Comparison of ENCODE assay signal across 8 cellular contexts in the genomic region with DNA sequence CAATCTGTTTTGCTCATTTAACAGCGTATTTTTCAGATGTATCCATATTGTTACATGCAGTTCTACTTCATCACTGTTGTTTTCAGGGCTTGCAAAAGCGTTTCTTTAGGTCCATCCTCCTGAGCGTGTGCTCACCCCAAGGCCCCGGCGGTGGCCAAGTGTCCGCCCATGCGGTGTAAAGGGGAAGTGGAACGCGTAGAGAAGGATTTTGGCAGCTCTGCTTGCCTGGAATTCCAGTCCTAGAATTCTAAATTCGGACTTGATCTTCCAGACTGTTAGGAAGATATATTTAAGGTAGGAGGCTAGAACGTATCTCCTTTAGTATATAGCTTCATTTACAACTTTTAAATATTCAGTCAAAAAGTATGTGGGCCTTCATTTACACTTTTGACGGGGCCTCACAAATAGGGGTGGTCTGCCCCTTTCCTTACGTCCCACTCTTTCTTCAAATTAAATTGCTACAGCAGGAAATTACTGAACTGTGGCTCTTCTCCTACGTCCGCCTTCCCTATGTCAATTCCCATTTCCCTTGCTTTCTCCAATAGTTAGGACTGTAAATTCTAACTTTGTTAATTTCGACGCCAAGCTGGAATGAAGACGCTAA. TPM values are rescaled to one million over a fixed set of nuclear protein-coding genes. Genes with fewer than 3 reads are reported as not detected.
DNase-seq lines count a peak whose midpoint lies in the region; ATAC-seq and TF ChIP-seq lines count a peak whose summit lies in the region.

No MANE protein-coding gene starts in this region.

- peak overlapping the region; percentile 79 for H3K4me2 ChIP-seq in neural progenitor cell

- H2AFZ ChIP-seq in neural progenitor cell (replicated peaks) = peak overlapping the region; percentile 85

- H3K27ac ChIP-seq in CD8-positive, alpha-beta memory T cell (ENCODE audit: low read depth, low read length) = peak overlapping the region; percentile 93
- peak overlapping the region; percentile 5 for H3K27ac ChIP-seq in neural progenitor cell

- H3K9me3 Mint-ChIP-seq in CD8-positive, alpha-beta memory T cell = no peaks in the 10 kb centered on the region
- H3K9me3 Mint-ChIP-seq in WTC11 = no peaks in the 10 kb centered on the region
- H3K9me3 Mint-ChIP-seq in neural progenitor cell = no peaks in the 10 kb centered on the region

- H3K27me3 Mint-ChIP-seq in CD8-positive, alpha-beta memory T cell = no peaks in the 10 kb centered on the region
- no peaks in the 10 kb centered on the region for H3K27me3 Mint-ChIP-seq in WTC11 (ENCODE audit: low read depth)
- no peaks in the 10 kb centered on the region for H3K27me3 Mint-ChIP-seq in neural progenitor cell (ENCODE audit: insufficient read depth, low read depth)

- H3K9ac ChIP-seq in neural progenitor cell = no peak overlapping the region

- TF ChIP-seq CTCF in WTC11 (IDR thresholded peaks at IDR 0.05) = no peak
- TF ChIP-seq CTCF in neural progenitor cell (IDR thresholded peaks at IDR 0.05) = peak; percentile 37

- peaks cover 11% of the 10 kb centered on the region for H3F3A ChIP-seq in neural progenitor cell (ENCODE audit: low read depth)

- DNase-seq in CD8-positive, alpha-beta memory T cell = peak in 1 of 5 donors; percentile 8
- peak; percentile 52 for DNase-seq in HT-29 (ENCODE audit: low spot score)
- peak; percentile 50 for DNase-seq in WTC11 (ENCODE audit: low spot score)
- DNase-seq in fibroblast of the conjunctiva (ENCODE audit: low read depth) = peak; percentile 43
- DNase-seq in neural progenitor cell (ENCODE audit: low spot score) = peak; percentile 73
- DNase-seq in effector CD8-positive, alpha-beta T cell (lab: John Stamatoyannopoulos, UW) = no peak
- no peak for DNase-seq in activated gamma-delta T cell (lab: John Stamatoyannopoulos, UW)

- H3K4me3 Mint-ChIP-seq in CD8-positive, alpha-beta memory T cell = peak overlapping the region; percentile 89 to 96 (median 92)
- H3K4me3 Mint-ChIP-seq in WTC11 (peak overlapping the region; percentile 95), neural progenitor cell (peak overlapping the region; percentile 97)

- H3K27ac Mint-ChIP-seq in CD8-positive, alpha-beta memory T cell = peak overlapping the region; percentile 94 to 100 (median 96)
- peak overlapping the region; percentile 99 for H3K27ac Mint-ChIP-seq in WTC11
- peak overlapping the region; percentile 75 for H3K27ac Mint-ChIP-seq in neural progenitor cell

- peaks cover 42% of the 10 kb centered on the region for H3K79me2 ChIP-seq in neural progenitor cell (ENCODE audit: low read depth)

- no peaks in the 10 kb centered on the region for H3K9me3 ChIP-seq in CD8-positive, alpha-beta memory T cell (ENCODE audit: low read length)
- H3K9me3 ChIP-seq in neural progenitor cell (ENCODE audit: low read depth) = no peaks in the 10 kb centered on the region

- POLR2A ChIA-PET in CD8-positive, alpha-beta memory T cell (lab: Charles Lee) = interaction anchor here (0.6 to 1.8 kb wide), 7 partner anchors 10 to 1426 kb away, joined by 3 to 10 read pairs (median 6); a partner anchor contains a TSS
- POLR2A ChIA-PET in WTC11 (lab: Charles Lee) = interaction anchor here (0.5 to 1.5 kb wide), 6 partner anchors 43 to 442 kb away, joined by 3 to 6 read pairs (median 4); a partner anchor contains a TSS

- no peaks in the 10 kb centered on the region for H3K27me3 ChIP-seq in CD8-positive, alpha-beta memory T cell (ENCODE audit: insufficient read depth, low read length, poor library complexity, severe bottlenecking)
- no peaks in the 10 kb centered on the region for H3K27me3 ChIP-seq in neural progenitor cell

- no peaks in the 10 kb centered on the region for H4K20me1 ChIP-seq in neural progenitor cell (ENCODE audit: low read depth)

- H3K4me1 Mint-ChIP-seq in CD8-positive, alpha-beta memory T cell = peaks cover 43 to 64% (median 57%) of the 10 kb centered on the region in 3 donors
- H3K4me1 Mint-ChIP-seq in WTC11 (peaks cover 38% of the 10 kb centered on the region), neural progenitor cell (peaks cover 32% of the 10 kb centered on the region)

- H3K4me1 ChIP-seq in CD8-positive, alpha-beta memory T cell (ENCODE audit: insufficient read depth, low read length) = peaks cover 26% of the 10 kb centered on the region
- H3K4me1 ChIP-seq in neural progenitor cell = peaks cover 18% of the 10 kb centered on the region

- peak overlapping the region; percentile 88 for H3K4me3 ChIP-seq in CD8-positive, alpha-beta memory T cell (ENCODE audit: low read length)
- peak overlapping the region; percentile 94 for H3K4me3 ChIP-seq in neural progenitor cell

- H3K36me3 Mint-ChIP-seq in CD8-positive, alpha-beta memory T cell = peaks cover 0 to 10% (median 4%) of the 10 kb centered on the region in 3 donors
- no peaks in the 10 kb centered on the region for H3K36me3 Mint-ChIP-seq in WTC11
- H3K36me3 Mint-ChIP-seq in neural progenitor cell = no peaks in the 10 kb centered on the region

- CTCF ChIA-PET in CD8-positive, alpha-beta memory T cell (lab: Charles Lee) = interaction anchor here (1.1 to 2.5 kb wide), 4 partner anchors 12 to 442 kb away, joined by 3 to 8 read pairs (median 5); a partner anchor contains a TSS
- CTCF ChIA-PET in WTC11 (lab: Charles Lee) = interaction anchor here (0.5 to 2.2 kb wide), 9 partner anchors 50 to 508 kb away, joined by 3 to 15 read pairs (median 4); a partner anchor contains a TSS

- no peaks in the 10 kb centered on the region for H3K36me3 ChIP-seq in CD8-positive, alpha-beta memory T cell (ENCODE audit: insufficient read depth, low read length)
- no peaks in the 10 kb centered on the region for H3K36me3 ChIP-seq in neural progenitor cell

- ATAC-seq in WTC11 = peak; percentile 18
- no peak for ATAC-seq in GM19455 (IDR thresholded peaks at IDR 0.05; ENCODE audit: unreplicated experiment)

TF ChIP-seq in WTC11, 78 proteins besides CTCF, POLR2A, EP300 and RAD21:
- peak; percentile 24; the same call in 1 of the 2 replicates for TF ChIP-seq ETV6 (CRISPR knock-in tag; IDR thresholded peaks at IDR 0.05)
- no peak for TF ChIP-seq GTF2I (CRISPR knock-in tag; conservative IDR thresholded peaks at IDR 0.05)

RNA-seq across cellular contexts. Expression of a gene that starts 0.6 kb away (rescaled TPM):
- 10 to 100 TPM; 21.0 to 23.1 TPM for total RNA-seq in CD8-positive, alpha-beta memory T cell
- 21.9 TPM for polyA plus RNA-seq in CD8-positive, alpha-beta memory T cell
- total RNA-seq in HT-29 (2014; rRNA removed; shearing (Covaris generic)) = 9.4 and 10.6 TPM in 2 replicates
- total RNA-seq in WTC11 (2021) (45.0 to 73.6 TPM (median 46.3 TPM) in 3 replicates), neural progenitor cell (ENCODE audit: low replicate concordance) (32.1 and 50.1 TPM in 2 replicates)

Comparison
In these comparisons a context has a peak if more than half of its experiments do, and no peak if none do; other contexts are left out.
1. DNase-seq: peak in HT-29 (single experiment), WTC11 (single experiment), fibroblast of the conjunctiva (single experiment) and neural progenitor cell (single experiment); none in effector CD8-positive, alpha-beta T cell (single experiment) and activated gamma-delta T cell (single experiment).
2. Peak in every context shown above with its lines, with median percentiles within 50 percentile points of each other: H3K27ac Mint-ChIP-seq and H3K4me3 Mint-ChIP-seq.